Comparison of ENCODE assay signal across 12 cellular contexts in the genomic region with DNA sequence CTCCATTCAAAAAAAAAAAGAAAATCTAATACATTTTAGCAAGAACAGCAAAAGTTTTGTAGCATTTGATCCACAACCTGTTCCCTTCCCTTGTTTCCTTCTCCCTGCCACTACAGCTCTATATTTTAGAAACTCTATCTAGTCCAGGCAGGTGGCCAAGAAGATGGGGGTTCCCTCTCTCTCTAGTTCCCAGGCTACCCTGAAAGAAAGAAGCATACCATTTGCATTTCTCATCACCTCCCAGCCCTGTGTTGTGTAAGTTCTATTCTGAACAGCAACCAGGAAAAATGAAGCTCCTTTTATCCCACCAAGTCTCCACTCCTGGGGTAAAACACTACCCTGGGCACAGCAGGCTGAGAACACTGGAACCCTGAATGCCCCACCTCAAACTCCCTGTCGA.
DNase-seq lines count a peak whose midpoint lies in the region; ATAC-seq lines count a peak whose summit lies in the region.
"Had no signal": no experiment of that assay in that cellular context is flagged by ENCODE, and none has a peak within 500 bp of the region (broad histone marks: within the 10 kb centered on the region; RNA-seq: fewer than 3 reads in every experiment).

No MANE protein-coding gene starts in this region.

- no peak overlapping the region for H2BK120ac ChIP-seq in mesenchymal stem cell (ENCODE audit: low read depth, low read length)

- H3K79me1 ChIP-seq in mesenchymal stem cell (replicated peaks; ENCODE audit: low read length, poor library complexity, severe bottlenecking) = peaks cover 4% of the 10 kb centered on the region

- no CpG with 5 or more reads among the region's 1 CpG for WGBS in mesenchymal stem cell

- DNase-seq in ACHN (peak; percentile 44), HT1080 (ENCODE audit: low read depth) (peak; percentile 84), epidermal melanocyte (ENCODE audit: insufficient read length, low spot score) (peak; percentile 59), mesenchymal stem cell (peak; percentile 91), NCI-H345 treated with DMSO at 0.1 percent for 48 hours (lab: John Stamatoyannopoulos, UW; ENCODE audit: unreplicated experiment) (no peak)
- DNase-seq: activated T-cell treated with anti-CD3 and anti-CD28 coated beads, Interleukin-2, amount 50 U/mL, for 4 hours; NK-92 treated with Interleukin-12 subunit alpha and Interleukin-12 subunit beta, amount 100 ng/mL, for 24 hours had no signal

- ATAC-seq in HG02970 (IDR thresholded peaks at IDR 0.05; ENCODE audit: low FRiP score, unreplicated experiment) = no peak
- ATAC-seq in GM18873 (IDR thresholded peaks at IDR 0.05; ENCODE audit: low FRiP score, unreplicated experiment) = no peak
- no peak for ATAC-seq in GM18858 (IDR thresholded peaks at IDR 0.05; ENCODE audit: unreplicated experiment)
- ATAC-seq: activated T-cell treated with anti-CD3 and anti-CD28 coated beads, Interleukin-2, amount 50 U/mL, for 4 hours; stimulated activated memory B cell treated with anti-CD40 and anti-IgM and Interleukin-4, amounts not matched to agents 10 μg/mL and 1 μg/mL and 100 μg/mL, for 72 hours had no signal

- no peak overlapping the region for H2BK15ac ChIP-seq in mesenchymal stem cell (ENCODE audit: low read depth, poor library complexity, severe bottlenecking)

- H4K91ac ChIP-seq in mesenchymal stem cell (ENCODE audit: low read length) = no peak overlapping the region

- in situ Hi-C loops in ACHN (cut with HindIII; ENCODE audit: low pct_ligation_motif_present, low pct_unique_long_range_greater_than_20kb, low sequenced_read_pairs) = no loop called here

- no peak overlapping the region for H2AFZ ChIP-seq in mesenchymal stem cell (ENCODE audit: low read depth, low read length)

- H3K27me3 ChIP-seq in mesenchymal stem cell (ENCODE audit: control insufficient read depth in 1 of 2, insufficient read depth in 1 of 2, low read length in 2 of 2) = no peaks in the 10 kb centered on the region

- H4K8ac ChIP-seq in mesenchymal stem cell (ENCODE audit: low read length) = no peak overlapping the region

- peak overlapping the region; percentile 5 to 26 for H3K4ac ChIP-seq in mesenchymal stem cell (ENCODE audit: low read depth in 1 of 2, low read length in 2 of 2)

- peak overlapping the region; percentile 77 for H3K27ac ChIP-seq in mesenchymal stem cell (ENCODE audit: low read length, poor library complexity, severe bottlenecking)
- H3K27ac ChIP-seq: C4-2B had no signal

- peak overlapping the region; percentile 13 to 73 for H3K18ac ChIP-seq in mesenchymal stem cell (ENCODE audit: low read depth in 1 of 2, low read length in 2 of 2)

- peaks cover 4 to 48% of the 10 kb centered on the region in 2 experiments for H3K36me3 ChIP-seq in mesenchymal stem cell (ENCODE audit: control insufficient read depth in 1 of 2, insufficient read depth in 2 of 2, low read depth in 1 of 2, low read length in 2 of 2)

- peak overlapping the region; percentile 59 for H3K4me2 ChIP-seq in mesenchymal stem cell (ENCODE audit: low read length, poor library complexity, severe bottlenecking)

- no peak overlapping the region for H3K23ac ChIP-seq in mesenchymal stem cell (ENCODE audit: low read length in 2 of 2)

- H2BK12ac ChIP-seq in mesenchymal stem cell (ENCODE audit: low read length in 2 of 2) = no peak overlapping the region

- H2AK5ac ChIP-seq in mesenchymal stem cell (ENCODE audit: low read length, severe bottlenecking) = peak overlapping the region; percentile 33

- no peak overlapping the region for H3K14ac ChIP-seq in mesenchymal stem cell (ENCODE audit: low read length in 2 of 2)

- H2BK5ac ChIP-seq in mesenchymal stem cell (ENCODE audit: low read depth, low read length, poor library complexity, severe bottlenecking) = no peak overlapping the region

- peak overlapping the region; percentile 18 for H3K9ac ChIP-seq in mesenchymal stem cell (ENCODE audit: low read length)

- H3K9me3 ChIP-seq in mesenchymal stem cell (ENCODE audit: control insufficient read depth, low read length) = no peaks in the 10 kb centered on the region

- H3K4me3 ChIP-seq in mesenchymal stem cell (ENCODE audit: insufficient read depth in 1 of 2, low read depth in 1 of 2, low read length in 2 of 2) = no peak overlapping the region

- H3K4me1 ChIP-seq in mesenchymal stem cell (ENCODE audit: control insufficient read depth, insufficient read depth, low read depth, low read length) = peaks cover 8% of the 10 kb centered on the region
